ENCODE assay signal across 37 cellular contexts in the genomic region with DNA sequence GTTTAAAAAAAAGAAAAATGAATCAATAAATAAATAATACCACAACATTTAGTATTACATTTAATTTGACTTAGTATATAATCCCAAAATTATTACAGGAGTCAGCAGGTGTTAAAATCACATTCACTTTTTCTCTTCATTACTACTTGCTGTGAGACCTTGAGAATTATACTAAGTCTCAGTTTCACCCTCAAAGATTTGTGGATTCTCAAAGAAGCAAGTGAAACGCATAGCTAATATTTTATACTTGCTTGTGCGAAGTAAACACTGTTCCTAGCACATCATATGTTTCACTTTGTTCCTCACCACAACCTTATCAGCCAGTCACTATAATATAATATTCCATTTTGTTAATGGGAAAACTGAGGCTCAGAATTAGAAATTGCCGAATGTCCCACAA. TPM values are rescaled to one million over a fixed set of nuclear protein-coding genes. Genes with fewer than 3 reads are reported as not detected.
A peak's percentile ranks its signal among the peaks of the same experiment; 100 is the strongest.
DNase-seq lines count a peak whose midpoint lies in the region; ATAC-seq and TF ChIP-seq lines count a peak whose summit lies in the region.
"Had no signal": no experiment of that assay in that cellular context is flagged by ENCODE, and none has a peak within 500 bp of the region (broad histone marks: within the 10 kb centered on the region; RNA-seq: fewer than 3 reads in every experiment).

No MANE protein-coding gene starts in this region.

- TF ChIP-seq CTCF in OCI-LY3 (IDR thresholded peaks at IDR 0.05; ENCODE audit: low read depth, low read length) (no peak), glutamatergic neuron (IDR thresholded peaks at IDR 0.05; ENCODE audit: partially characterized antibody, unreplicated experiment) (no peak)

- no peak overlapping the region for H3K4me3 Mint-ChIP-seq in glutamatergic neuron (ENCODE audit: unreplicated experiment)
- H3K4me3 Mint-ChIP-seq: activated T-cell treated with anti-CD3 and anti-CD28 coated beads, Interleukin-2, amount 50 U/mL, for 24 hours; CD4-positive, alpha-beta memory T cell; HFFc6; nephron; T-helper 17 cell had no signal

- peak overlapping the region; percentile 99 for H3K27ac ChIP-seq in OCI-LY3 (ENCODE audit: low read length)
- H3K27ac ChIP-seq: colonic mucosa, gastroesophageal sphincter, sigmoid colon, stomach had no signal

- H3K4me3 ChIP-seq in OCI-LY3 (ENCODE audit: low read length): peak overlapping the region; percentile 72
- H3K4me3 ChIP-seq: colonic mucosa, gastroesophageal sphincter, sigmoid colon, stomach had no signal

- H4K20me1 ChIP-seq in OCI-LY3 (ENCODE audit: insufficient read depth, low read length): no peaks in the 10 kb centered on the region

- peak overlapping the region; percentile 90 for H3K4me2 ChIP-seq in OCI-LY3 (ENCODE audit: low read length)

- ATAC-seq in GM18519 (IDR thresholded peaks at IDR 0.05; ENCODE audit: low FRiP score, unreplicated experiment) (peak; percentile 47), GM21526 (IDR thresholded peaks at IDR 0.05; ENCODE audit: low FRiP score, unreplicated experiment) (peak; percentile 51), HG03039 (IDR thresholded peaks at IDR 0.05; ENCODE audit: unreplicated experiment) (peak; percentile 46), GM18873 (IDR thresholded peaks at IDR 0.05; ENCODE audit: low FRiP score, unreplicated experiment) (no peak)
- ATAC-seq: gastroesophageal sphincter, T-helper 17 cell had no signal

- no peaks in the 10 kb centered on the region for H3K4me1 Mint-ChIP-seq in glutamatergic neuron (ENCODE audit: low read depth, unreplicated experiment)
- H3K4me1 Mint-ChIP-seq: T-helper 17 cell had no signal

- H3K27me3 Mint-ChIP-seq in glutamatergic neuron (ENCODE audit: unreplicated experiment): no peaks in the 10 kb centered on the region

- peaks cover 58% of the 10 kb centered on the region for H3K4me1 ChIP-seq in OCI-LY3 (ENCODE audit: low read length)
- H3K4me1 ChIP-seq: colonic mucosa, gastroesophageal sphincter, stomach had no signal

- DNase-seq in 8988T: no peak
- DNase-seq in glutamatergic neuron: no peak
- DNase-seq in T-helper 9 cell: no peak
- DNase-seq: activated naive CD4-positive, alpha-beta T cell; activated T-cell treated with anti-CD3 and anti-CD28 coated beads, Interleukin-2, amount 50 U/mL, for 24 hours; CD4-positive, alpha-beta memory T cell; colonic mucosa; effector CD4-positive, alpha-beta T cell; GOT3; HFFc6; hypothalamus; KBM-7; left colon; mammary epithelial cell; NCI-H1105; NCI-H1930; NCI-H524 treated with DMSO at 0.1 percent for 48 hours; NK-92 treated with Interleukin-12 subunit alpha and Interleukin-12 subunit beta, amount 100 ng/mL, for 24 hours; Right ventricle myocardium superior; sigmoid colon; stimulated activated CD4-positive, alpha-beta T cell treated with anti-CD3 and anti-CD28 coated beads, Interleukin-4, amount 100 ng/mL, for 1 hour; stomach; T-helper 17 cell had no signal

- peak overlapping the region; percentile 46 for H3K9ac ChIP-seq in OCI-LY3 (ENCODE audit: low read length)

- H2AFZ ChIP-seq in OCI-LY3 (ENCODE audit: low read depth, low read length): no peak overlapping the region

- H3K27ac Mint-ChIP-seq in glutamatergic neuron (ENCODE audit: unreplicated experiment): no peak overlapping the region
- H3K27ac Mint-ChIP-seq: activated T-cell treated with anti-CD3 and anti-CD28 coated beads, Interleukin-2, amount 50 U/mL, for 24 hours; HFFc6; nephron; T-helper 17 cell had no signal

- no peaks in the 10 kb centered on the region for H3K36me3 ChIP-seq in OCI-LY3 (replicated peaks; ENCODE audit: low read depth, low read length)
- H3K36me3 ChIP-seq: colonic mucosa, gastroesophageal sphincter, sigmoid colon, stomach had no signal

- H3K36me3 Mint-ChIP-seq in glutamatergic neuron (ENCODE audit: unreplicated experiment): no peaks in the 10 kb centered on the region
- H3K36me3 Mint-ChIP-seq: CD4-positive, alpha-beta memory T cell had no signal

- H3K27me3 ChIP-seq in OCI-LY3 (ENCODE audit: low read depth, low read length): no peaks in the 10 kb centered on the region
- H3K27me3 ChIP-seq: colonic mucosa, gastroesophageal sphincter, sigmoid colon had no signal

- no peaks in the 10 kb centered on the region for H3K79me2 ChIP-seq in OCI-LY3 (ENCODE audit: low read length)

- H3K9me3 Mint-ChIP-seq in glutamatergic neuron (ENCODE audit: unreplicated experiment): no peaks in the 10 kb centered on the region
- H3K9me3 Mint-ChIP-seq: activated T-cell treated with anti-CD3 and anti-CD28 coated beads, Interleukin-2, amount 50 U/mL, for 24 hours; CD4-positive, alpha-beta memory T cell; HFFc6; nephron had no signal

- H3K9me3 ChIP-seq in OCI-LY3 (ENCODE audit: insufficient read depth, low read length): no peaks in the 10 kb centered on the region
- H3K9me3 ChIP-seq: colonic mucosa, gastroesophageal sphincter, sigmoid colon, stomach had no signal

RNA-seq across cellular contexts. Expression of a gene that starts 4.0 kb away (rescaled TPM):
- total RNA-seq in glutamatergic neuron (ENCODE audit: unreplicated experiment): not detected
- total RNA-seq: cardiac septum; CD4-positive, alpha-beta memory T cell; Daoy; fibroblast of lung; gastroesophageal sphincter; HFFc6; mammary epithelial cell; MCF 10A; omental fat pad; pulmonary artery endothelial cell; Right ventricle myocardium superior; T-helper 17 cell had no signal

RNA-seq across cellular contexts. Expression of a gene that starts 48.8 kb away (rescaled TPM):
- not detected for total RNA-seq in glutamatergic neuron (ENCODE audit: unreplicated experiment)
- total RNA-seq: cardiac septum; CD4-positive, alpha-beta memory T cell; Daoy; mucosa of gallbladder; Right ventricle myocardium superior; sigmoid colon; T-helper 17 cell had no signal
